21 cellular contexts compared by ENCODE assay signal in the genomic region with DNA sequence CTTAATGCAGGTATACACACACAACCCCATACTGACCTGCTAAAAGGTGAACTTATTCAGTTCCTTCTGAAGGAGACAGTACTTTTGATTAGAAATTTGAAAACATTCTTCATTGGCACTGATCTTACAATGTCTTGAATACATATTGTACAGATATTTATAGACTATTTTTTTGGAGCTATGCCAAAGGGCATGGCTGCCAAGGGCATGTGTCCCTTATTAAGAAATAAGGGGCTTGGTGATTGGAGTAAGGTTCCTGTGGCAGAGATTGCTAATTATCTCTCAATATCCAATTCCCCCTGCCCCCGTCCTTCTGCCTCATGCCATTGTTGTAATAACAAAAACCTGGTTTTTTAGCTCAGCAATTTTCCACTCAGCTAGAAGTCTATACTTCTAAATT.
"Had no signal": no experiment of that assay in that cellular context is flagged by ENCODE, and none has a peak within 500 bp of the region (broad histone marks: within the 10 kb centered on the region; RNA-seq: fewer than 3 reads in every experiment).

No MANE protein-coding gene starts in this region.

- H3K4me1 ChIP-seq: SJCRH30 had no signal

- H3K27ac Mint-ChIP-seq: IgD-negative memory B cell had no signal

- H3K36me3 ChIP-seq: MG63, SJCRH30 had no signal

- H3K27me3 Mint-ChIP-seq: IgD-negative memory B cell had no signal

- H3K27me3 ChIP-seq: MG63, SJCRH30 had no signal

- H3K27ac ChIP-seq: HL-60, KMS-11, SJCRH30 had no signal

- H3K9me3 ChIP-seq: MG63, SJCRH30 had no signal

- ATAC-seq: K562, SK-N-SH treated with all-trans-retinoic acid at 6 μM for 48 hours had no signal

- H3K4me3 ChIP-seq: K562, MG63, SJCRH30 had no signal

- DNase-seq: MG63, NCI-H1092, NCI-H1105 treated with DMSO at 0.1 percent for 48 hours, NCI-H1417 treated with DMSO at 0.1 percent for 48 hours, NCI-H146, NCI-H1694 treated with DMSO at 0.1 percent for 48 hours, NCI-H1930, NCI-H2081, NCI-H2107, NCI-H2227 treated with DMSO at 0.1 percent for 48 hours, NCI-H510A, NCI-H524 treated with DMSO at 0.1 percent for 48 hours, NCI-H82, RPMI8226, SHP77 treated with DMSO at 0.1 percent for 48 hours, SJCRH30 had no signal
